In the genomic region with DNA sequence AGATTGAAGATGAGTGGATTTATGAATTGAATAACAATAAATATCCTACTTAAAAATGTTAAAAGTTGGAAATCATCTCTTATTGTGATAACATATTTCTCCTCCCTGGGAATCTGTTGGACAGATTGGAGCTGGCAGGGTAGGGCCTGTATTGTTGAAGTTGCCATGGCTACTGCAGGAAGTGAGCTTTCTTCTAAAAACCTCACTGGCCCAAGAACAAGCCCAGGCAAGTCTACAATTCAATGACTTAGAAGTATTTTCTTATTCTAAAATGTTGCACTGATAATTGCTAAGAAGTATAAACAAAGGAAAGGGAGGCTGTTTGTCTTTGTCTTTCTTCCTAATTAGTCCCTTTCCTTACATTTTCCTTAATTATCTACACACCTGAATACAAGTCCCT, we compare ENCODE assay signal across 13 cellular contexts.
DNase-seq lines count a peak whose midpoint lies in the region; ATAC-seq and TF ChIP-seq lines count a peak whose summit lies in the region.
"Had no signal": no experiment of that assay in that cellular context is flagged by ENCODE, and none has a peak within 500 bp of the region (broad histone marks: within the 10 kb centered on the region; RNA-seq: fewer than 3 reads in every experiment).

No MANE protein-coding gene starts in this region.

- H3K9ac ChIP-seq in GM23248: peak overlapping the region; percentile 34

- DNase-seq in AG04449 (ENCODE audit: low read depth, low spot score) (peak; percentile 40), GM23248 (peak; percentile 82), SW480 (ENCODE audit: low spot score) (peak; percentile 23), fibroblast of villous mesenchyme (ENCODE audit: low read depth) (peak; percentile 30), putamen (ENCODE audit: low spot score) (no peak)
- no peak for DNase-seq in activated T-helper 2 cell treated with anti-CD3 and anti-CD28 coated beads, Interferon-gamma antibody, Interleukin-2, Interleukin-4, amounts not matched to agents 10 μg/mL and 5 μg/mL and 100 μg/mL, durations not matched to agents 14 hours and 24 hours and 36 hours (ENCODE audit: low spot score)
- no peak for DNase-seq in activated T-helper 1 cell treated with anti-CD3 and anti-CD28 coated beads, Interleukin-12 subunit alpha, Interleukin-12 subunit beta, Interleukin-2, Interleukin-4 antibody, amounts not matched to agents 30 ng/mL and 10 ng/mL and 1 ng/mL, durations not matched to agents 14 hours and 24 hours and 36 hours (ENCODE audit: low spot score)
- DNase-seq: activated CD8-positive, alpha-beta memory T cell treated with anti-CD3 and anti-CD28 coated beads, Interleukin-2, amount 50 U/mL, for 4 hours; left cardiac atrium; NCI-H1048; sigmoid colon had no signal

- no peak overlapping the region for H3K4me3 Mint-ChIP-seq in activated T-helper 2 cell treated with anti-CD3 and anti-CD28 coated beads, Interferon-gamma antibody, Interleukin-2, Interleukin-4, amounts not matched to agents 10 μg/mL and 5 μg/mL and 100 μg/mL, durations not matched to agents 14 hours and 24 hours and 36 hours (ENCODE audit: low read depth)
- no peak overlapping the region for H3K4me3 Mint-ChIP-seq in activated T-helper 1 cell treated with anti-CD3 and anti-CD28 coated beads, Interleukin-12 subunit alpha, Interleukin-12 subunit beta, Interleukin-2, Interleukin-4 antibody, amounts not matched to agents 30 ng/mL and 10 ng/mL and 1 ng/mL, durations not matched to agents 14 hours and 24 hours and 36 hours

- no peaks in the 10 kb centered on the region for H3K27me3 ChIP-seq in GM23248 (replicated peaks; ENCODE audit: insufficient read depth)
- H3K27me3 ChIP-seq: dorsolateral prefrontal cortex, sigmoid colon had no signal

- H2AFZ ChIP-seq in GM23248: peak overlapping the region; percentile 15

- CTCF ChIA-PET in AG04449 (lab: Yijun Ruan, JAX): interaction anchor here (0.7 to 1.2 kb wide), 2 partner anchors 79 to 179 kb away, joined by 3 read pairs; no protein-coding TSS in a partner anchor

- H3F3A ChIP-seq in GM23248 (ENCODE audit: insufficient read depth): peaks cover 16% of the 10 kb centered on the region; the same call in 1 of the 2 replicates

- H3K27me3 Mint-ChIP-seq in activated T-helper 2 cell treated with anti-CD3 and anti-CD28 coated beads, Interferon-gamma antibody, Interleukin-2, Interleukin-4, amounts not matched to agents 10 μg/mL and 5 μg/mL and 100 μg/mL, durations not matched to agents 14 hours and 24 hours and 36 hours (ENCODE audit: low read depth): peaks cover 16% of the 10 kb centered on the region
- peaks cover 14% of the 10 kb centered on the region for H3K27me3 Mint-ChIP-seq in activated T-helper 1 cell treated with anti-CD3 and anti-CD28 coated beads, Interleukin-12 subunit alpha, Interleukin-12 subunit beta, Interleukin-2, Interleukin-4 antibody, amounts not matched to agents 30 ng/mL and 10 ng/mL and 1 ng/mL, durations not matched to agents 14 hours and 24 hours and 36 hours (ENCODE audit: insufficient read depth)

- in situ Hi-C loops in GM23248 (cut with MboI): no loop called here

- no peak overlapping the region for H3K4me3 ChIP-seq in AG04449 (ENCODE audit: low read depth, low read length)
- no peak overlapping the region for H3K4me3 ChIP-seq in GM23248
- H3K4me3 ChIP-seq in fibroblast of villous mesenchyme (ENCODE audit: low read depth, low read length): no peak overlapping the region
- H3K4me3 ChIP-seq: dorsolateral prefrontal cortex, sigmoid colon had no signal

- POLR2A ChIA-PET in AG04449 (lab: Yijun Ruan, JAX): no interaction called here

- peaks cover 7% of the 10 kb centered on the region for H3K9me3 Mint-ChIP-seq in activated T-helper 2 cell treated with anti-CD3 and anti-CD28 coated beads, Interferon-gamma antibody, Interleukin-2, Interleukin-4, amounts not matched to agents 10 μg/mL and 5 μg/mL and 100 μg/mL, durations not matched to agents 14 hours and 24 hours and 36 hours
- peaks cover 26% of the 10 kb centered on the region for H3K9me3 Mint-ChIP-seq in activated T-helper 1 cell treated with anti-CD3 and anti-CD28 coated beads, Interleukin-12 subunit alpha, Interleukin-12 subunit beta, Interleukin-2, Interleukin-4 antibody, amounts not matched to agents 30 ng/mL and 10 ng/mL and 1 ng/mL, durations not matched to agents 14 hours and 24 hours and 36 hours

- H3K36me3 Mint-ChIP-seq in activated T-helper 2 cell treated with anti-CD3 and anti-CD28 coated beads, Interferon-gamma antibody, Interleukin-2, Interleukin-4, amounts not matched to agents 10 μg/mL and 5 μg/mL and 100 μg/mL, durations not matched to agents 14 hours and 24 hours and 36 hours (ENCODE audit: low read depth): no peaks in the 10 kb centered on the region
- H3K36me3 Mint-ChIP-seq in activated T-helper 1 cell treated with anti-CD3 and anti-CD28 coated beads, Interleukin-12 subunit alpha, Interleukin-12 subunit beta, Interleukin-2, Interleukin-4 antibody, amounts not matched to agents 30 ng/mL and 10 ng/mL and 1 ng/mL, durations not matched to agents 14 hours and 24 hours and 36 hours (ENCODE audit: low read depth): no peaks in the 10 kb centered on the region

- no peaks in the 10 kb centered on the region for H4K20me1 ChIP-seq in GM23248 (ENCODE audit: insufficient read depth)

- no peaks in the 10 kb centered on the region for H3K9me2 ChIP-seq in GM23248 (ENCODE audit: insufficient read depth)

- no peaks in the 10 kb centered on the region for H3K79me2 ChIP-seq in GM23248 (ENCODE audit: insufficient read depth)

- no peaks in the 10 kb centered on the region for H3K36me3 ChIP-seq in GM23248 (ENCODE audit: low read depth)
- H3K36me3 ChIP-seq: sigmoid colon had no signal

- ATAC-seq in GM19351 (IDR thresholded peaks at IDR 0.05; ENCODE audit: unreplicated experiment): no peak

- peak overlapping the region; percentile 75 for H3K27ac ChIP-seq in GM23248
- H3K27ac ChIP-seq: sigmoid colon had no signal

- peak overlapping the region; percentile 13 for H3K4me2 ChIP-seq in GM23248 (ENCODE audit: unreplicated experiment)

- H3K27ac Mint-ChIP-seq in activated T-helper 2 cell treated with anti-CD3 and anti-CD28 coated beads, Interferon-gamma antibody, Interleukin-2, Interleukin-4, amounts not matched to agents 10 μg/mL and 5 μg/mL and 100 μg/mL, durations not matched to agents 14 hours and 24 hours and 36 hours: no peak overlapping the region
- H3K27ac Mint-ChIP-seq in activated T-helper 1 cell treated with anti-CD3 and anti-CD28 coated beads, Interleukin-12 subunit alpha, Interleukin-12 subunit beta, Interleukin-2, Interleukin-4 antibody, amounts not matched to agents 30 ng/mL and 10 ng/mL and 1 ng/mL, durations not matched to agents 14 hours and 24 hours and 36 hours: no peak overlapping the region

- H3K4me1 Mint-ChIP-seq in activated T-helper 2 cell treated with anti-CD3 and anti-CD28 coated beads, Interferon-gamma antibody, Interleukin-2, Interleukin-4, amounts not matched to agents 10 μg/mL and 5 μg/mL and 100 μg/mL, durations not matched to agents 14 hours and 24 hours and 36 hours (ENCODE audit: low read depth): peaks cover 5% of the 10 kb centered on the region
- peaks cover 6% of the 10 kb centered on the region for H3K4me1 Mint-ChIP-seq in activated T-helper 1 cell treated with anti-CD3 and anti-CD28 coated beads, Interleukin-12 subunit alpha, Interleukin-12 subunit beta, Interleukin-2, Interleukin-4 antibody, amounts not matched to agents 30 ng/mL and 10 ng/mL and 1 ng/mL, durations not matched to agents 14 hours and 24 hours and 36 hours (ENCODE audit: low read depth)

- no peak for TF ChIP-seq CTCF in AG04449 (IDR thresholded peaks at IDR 0.05; ENCODE audit: insufficient read depth, low read length, missing control alignments)
- no peak for TF ChIP-seq CTCF in fibroblast of villous mesenchyme (IDR thresholded peaks at IDR 0.05; ENCODE audit: insufficient read depth, low read depth, low read length)

- intact Hi-C loops in activated T-helper 2 cell treated with anti-CD3 and anti-CD28 coated beads, Interferon-gamma antibody, Interleukin-2, Interleukin-4, amounts not matched to agents 10 μg/mL and 5 μg/mL and 100 μg/mL, durations not matched to agents 14 hours and 24 hours and 36 hours (cut with micrococcal nuclease): no loop called here
- intact Hi-C loops in activated T-helper 1 cell treated with anti-CD3 and anti-CD28 coated beads, Interleukin-12 subunit alpha, Interleukin-12 subunit beta, Interleukin-2, Interleukin-4 antibody, amounts not matched to agents 30 ng/mL and 10 ng/mL and 1 ng/mL, durations not matched to agents 14 hours and 24 hours and 36 hours (cut with micrococcal nuclease): no loop called here

- no peaks in the 10 kb centered on the region for H3K9me3 ChIP-seq in GM23248 (ENCODE audit: low read depth)
- H3K9me3 ChIP-seq: sigmoid colon had no signal

- H3K4me1 ChIP-seq in GM23248 (ENCODE audit: insufficient read depth): peaks cover 42% of the 10 kb centered on the region
- H3K4me1 ChIP-seq: sigmoid colon had no signal

Comparison
In these comparisons a context has a peak if more than half of its experiments do, and no peak if none do; other contexts are left out.
1. DNase-seq: peak in AG04449 (single experiment), GM23248 (single experiment), SW480 (single experiment) and fibroblast of villous mesenchyme (single experiment); none in putamen (single experiment), activated T-helper 2 cell treated with anti-CD3 and anti-CD28 coated beads, Interferon-gamma antibody, Interleukin-2, Interleukin-4, amounts not matched to agents 10 μg/mL and 5 μg/mL and 100 μg/mL, durations not matched to agents 14 hours and 24 hours and 36 hours (single experiment) and activated T-helper 1 cell treated with anti-CD3 and anti-CD28 coated beads, Interleukin-12 subunit alpha, Interleukin-12 subunit beta, Interleukin-2, Interleukin-4 antibody, amounts not matched to agents 30 ng/mL and 10 ng/mL and 1 ng/mL, durations not matched to agents 14 hours and 24 hours and 36 hours (single experiment).